In the genomic region with DNA sequence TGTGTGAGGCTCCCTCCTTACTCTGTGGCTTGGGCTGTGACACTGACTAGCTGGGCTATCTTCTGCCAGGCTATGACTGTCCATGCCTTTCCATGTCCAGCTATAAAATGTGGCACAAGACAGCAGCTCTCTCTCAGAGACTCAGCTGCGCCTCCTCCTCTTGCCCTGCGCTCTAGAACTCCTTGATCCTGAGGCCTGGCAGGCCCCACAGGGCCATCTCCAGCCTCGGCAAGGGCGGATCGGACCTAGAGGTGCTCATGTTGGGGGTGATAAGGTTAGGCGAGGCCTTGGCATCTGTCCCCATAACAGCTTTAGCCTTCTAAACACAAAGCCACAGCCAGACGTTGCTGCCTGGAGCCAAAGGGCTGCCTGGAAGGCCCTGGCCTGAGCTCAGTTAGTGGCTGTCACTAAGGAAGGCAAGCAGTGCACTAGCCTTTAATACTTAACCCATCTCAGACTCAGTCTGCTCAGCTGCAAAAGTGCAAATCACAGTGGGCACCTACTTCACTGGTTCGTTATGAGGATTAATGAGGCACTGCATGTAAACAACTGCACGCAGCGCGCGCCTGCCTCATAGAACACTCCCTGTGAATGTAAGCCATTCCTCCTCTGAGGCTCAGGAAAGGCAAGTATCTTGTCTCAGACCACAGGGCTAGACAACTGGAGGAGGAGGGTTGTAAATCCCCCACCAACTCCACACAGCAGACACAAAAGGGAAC, we compare ENCODE assay signal across 6 cellular contexts. TPM values are rescaled to one million over a fixed set of nuclear protein-coding genes. Genes with fewer than 3 reads are reported as not detected.
DNase-seq lines count a peak whose midpoint lies in the region; ATAC-seq and TF ChIP-seq lines count a peak whose summit lies in the region.

No MANE protein-coding gene starts in this region.

- WGBS in thyroid gland, 2 donors, result 53 to 69% methylated on average over 9 to 11 of the region's 12 CpGs

- DNase-seq in OCI-M1 (lab: John Stamatoyannopoulos, UW) (peak; percentile 70), glutamatergic neuron (peak; percentile 18), thyroid gland (no peak), NCI-H1048 (lab: John Stamatoyannopoulos, UW) (no peak)

- intact Hi-C loops in thyroid gland (cut with DNase I), result no loop called here

- peaks cover 10% of the 10 kb centered on the region for H3K9me3 Mint-ChIP-seq in glutamatergic neuron (ENCODE audit: unreplicated experiment)

- H3K4me1 ChIP-seq in BLaER1 (peaks cover 62% of the 10 kb centered on the region), thyroid gland (peaks cover 22 to 27% of the 10 kb centered on the region in 2 donors)

- H3K27me3 ChIP-seq in BLaER1 (no peaks in the 10 kb centered on the region), thyroid gland (no peaks in the 10 kb centered on the region)

- H3K4me3 Mint-ChIP-seq in glutamatergic neuron (ENCODE audit: unreplicated experiment), result peak overlapping the region; percentile 100

- H3K27me3 Mint-ChIP-seq in glutamatergic neuron (ENCODE audit: unreplicated experiment), result peaks cover 12% of the 10 kb centered on the region

- H3K4me1 Mint-ChIP-seq in glutamatergic neuron (ENCODE audit: low read depth, unreplicated experiment), result peaks cover 21% of the 10 kb centered on the region

- H3K27ac ChIP-seq in BLaER1 (peak overlapping the region; percentile 96), thyroid gland (peak overlapping the region in 1 of 3 donors; percentile 86)

- peaks cover 52% of the 10 kb centered on the region for H3K36me3 ChIP-seq in BLaER1
- peaks cover under 1 to 3% of the 10 kb centered on the region in 2 donors for H3K36me3 ChIP-seq in thyroid gland

- peak overlapping the region; percentile 93 for H3K4me2 ChIP-seq in BLaER1

- no peak for TF ChIP-seq POLR2A in thyroid gland (IDR thresholded peaks at IDR 0.05)

- H3K4me3 ChIP-seq in BLaER1, result peak overlapping the region; percentile 90
- H3K4me3 ChIP-seq in thyroid gland (replicated peaks in 1 of 3), result peak overlapping the region; percentile 74 to 99 (median 96)

- no peaks in the 10 kb centered on the region for H3K36me3 Mint-ChIP-seq in glutamatergic neuron (ENCODE audit: unreplicated experiment)

- H3K9me3 ChIP-seq in BLaER1 (no peaks in the 10 kb centered on the region), thyroid gland (no peaks in the 10 kb centered on the region)

- peak overlapping the region; percentile 96 for H3K27ac Mint-ChIP-seq in glutamatergic neuron (ENCODE audit: unreplicated experiment)

- TF ChIP-seq CTCF in glutamatergic neuron (IDR thresholded peaks at IDR 0.05; ENCODE audit: partially characterized antibody, unreplicated experiment), result no peak
- TF ChIP-seq CTCF in thyroid gland (IDR thresholded peaks at IDR 0.05), result no peak

- ATAC-seq in GM21529 (IDR thresholded peaks at IDR 0.05; ENCODE audit: unreplicated experiment), result no peak

- peak overlapping the region; percentile 97 for H3K9ac ChIP-seq in BLaER1

- peaks cover 88% of the 10 kb centered on the region for H4K20me1 ChIP-seq in BLaER1

RNA-seq across cellular contexts. Expression of a gene that starts 1.2 kb away (rescaled TPM):
- total RNA-seq in glutamatergic neuron (ENCODE audit: unreplicated experiment) (64.9 TPM), thyroid gland (10 to 100 TPM; 51.6 to 89.7 (median 74.2) TPM)

RNA-seq across cellular contexts. Expression of a gene that starts 2.0 kb away (rescaled TPM):
- total RNA-seq in glutamatergic neuron (ENCODE audit: unreplicated experiment) (86.7 TPM), thyroid gland (100 to 1,000 TPM in 3 of 4 donors, 10 to 100 TPM in 1; 96.9 to 216 (median 145) TPM)

RNA-seq across cellular contexts. Expression of a gene that starts 39.1 kb away (rescaled TPM):
- total RNA-seq in glutamatergic neuron (ENCODE audit: unreplicated experiment) (63.6 TPM), thyroid gland (10 to 100 TPM; 18.6 to 51.2 (median 39.6) TPM)

RNA-seq across cellular contexts. Expression of a gene that starts 49.2 kb away (rescaled TPM):
- 3.1 TPM for total RNA-seq in glutamatergic neuron (ENCODE audit: unreplicated experiment)
- total RNA-seq in thyroid gland, result 10 to 100 TPM; 15.5 to 20.7 (median 18.2) TPM

RNA-seq across cellular contexts. Expression of a gene that starts 58.6 kb away (rescaled TPM):
- total RNA-seq in glutamatergic neuron (ENCODE audit: unreplicated experiment) (0.37 TPM), thyroid gland (not detected)

Comparison
In these comparisons a context has a peak if more than half of its experiments do, and no peak if none do; other contexts are left out.
1. DNase-seq: peak in OCI-M1 (single experiment) and glutamatergic neuron (single experiment); none in thyroid gland (0 of 2) and NCI-H1048 (single experiment).